Comparison of ENCODE assay signal across 8 cellular contexts in genomic region chr15:84598993-84599392, GRCh38. TPM values are rescaled to one million over a fixed set of nuclear protein-coding genes. Genes with fewer than 3 reads are reported as not detected.
A peak's percentile ranks its signal among the peaks of the same experiment; 100 is the strongest.
DNase-seq lines count a peak whose midpoint lies in the region; ATAC-seq and TF ChIP-seq lines count a peak whose summit lies in the region.

No MANE protein-coding gene starts in this region.

- H3K27ac Mint-ChIP-seq in activated B cell treated with CpG ODN at 0.5 μM for 24 hours, result peak overlapping the region; percentile 81

- TF ChIP-seq POLR2A in NB4 (IDR thresholded peaks at IDR 0.05; ENCODE audit: extremely low read depth, insufficient read length), result no peak
- no peak for TF ChIP-seq POLR2A in gastroesophageal sphincter (IDR thresholded peaks at IDR 0.05)
- no peak for TF ChIP-seq POLR2A in sigmoid colon (IDR thresholded peaks at IDR 0.05)

- ATAC-seq in activated B cell treated with CpG ODN at 0.5 μM for 24 hours (ENCODE audit: low read depth) (no peak), gastroesophageal sphincter (no peak), GM18907 (IDR thresholded peaks at IDR 0.05; ENCODE audit: unreplicated experiment) (no peak), GM21737 (IDR thresholded peaks at IDR 0.05; ENCODE audit: unreplicated experiment) (no peak)

- no peaks in the 10 kb centered on the region for H3K27me3 Mint-ChIP-seq in activated B cell treated with CpG ODN at 0.5 μM for 24 hours

- peak overlapping the region; percentile 53 for H3K4me3 Mint-ChIP-seq in activated B cell treated with CpG ODN at 0.5 μM for 24 hours

- H3K4me1 Mint-ChIP-seq in activated B cell treated with CpG ODN at 0.5 μM for 24 hours, result peaks cover 53% of the 10 kb centered on the region

- H3K4me1 ChIP-seq in gastroesophageal sphincter (peaks cover 0 to 25% (median 2%) of the 10 kb centered on the region in 3 donors), sigmoid colon (peaks cover 0 to 22% (median 10%) of the 10 kb centered on the region in 4 donors)

- intact Hi-C loops in activated B cell treated with CpG ODN at 0.5 μM for 24 hours (cut with micrococcal nuclease) (loop anchor here (1.0 to 2.0 kb wide), 4 partner anchors 32 to 381 kb away; partner anchors contain the start of gene SEC11A), sigmoid colon (cut with DNase I) (no loop called here)

- TF ChIP-seq EP300 in gastroesophageal sphincter (IDR thresholded peaks at IDR 0.05) (no peak), sigmoid colon (IDR thresholded peaks at IDR 0.05) (no peak)

- 67 to 89% methylated on average over 1 of the region's 1 CpG for WGBS in gastroesophageal sphincter (ENCODE audit: low coverage in 1 of 2), 2 donors
- 56 to 70% methylated on average over 1 of the region's 1 CpG for WGBS in sigmoid colon, 2 donors

- POLR2A ChIA-PET in activated B cell treated with CpG ODN at 0.5 μM for 24 hours (lab: Charles Lee), result interaction anchor here (0.9 to 2.0 kb wide), 9 partner anchors 30 to 382 kb away, joined by 3 to 16 read pairs (median 5); partner anchors contain the start of genes NMB, PDE8A, SEC11A and WDR73

- TF ChIP-seq CTCF in NB4 (IDR thresholded peaks at IDR 0.05; ENCODE audit: low read depth, low read length) (peak; percentile 90), activated B cell treated with CpG ODN at 0.5 μM for 24 hours (IDR thresholded peaks at IDR 0.05) (no peak), gastroesophageal sphincter (IDR thresholded peaks at IDR 0.05) (peak in 3 of 4 experiments; percentile 62 to 70 (median 63)), sigmoid colon (IDR thresholded peaks at IDR 0.05) (peak in 3 of 4 experiments; percentile 39 to 58 (median 54))

- H3K9me3 ChIP-seq in gastroesophageal sphincter, result no peaks in the 10 kb centered on the region
- H3K9me3 ChIP-seq in sigmoid colon, result no peaks in the 10 kb centered on the region

- CTCF ChIA-PET in activated B cell treated with CpG ODN at 0.5 μM for 24 hours (lab: Charles Lee), result interaction anchor here (0.9 to 2.1 kb wide), 13 partner anchors 10 to 329 kb away, joined by 3 to 9 read pairs (median 6); partner anchors contain the start of gene WDR73

- H3K4me3 ChIP-seq in NB4 (ENCODE audit: low read depth, low read length) (peak overlapping the region; percentile 47), gastroesophageal sphincter (no peak overlapping the region), sigmoid colon (no peak overlapping the region)

- DNase-seq in stimulated activated CD4-positive, alpha-beta T cell treated with anti-CD3 and anti-CD28 coated beads, Interleukin-1b, Interleukin-23, amount 100 ng/mL, for 48 hours, result peak; percentile 23
- no peak for DNase-seq in stimulated activated CD4-positive, alpha-beta T cell treated with anti-CD3 and anti-CD28 coated beads, Interleukin-12 subunit alpha, Interleukin-12 subunit beta, amount 100 ng/mL, for 4 hours
- DNase-seq in NB4 (ENCODE audit: low read depth) (peak; percentile 84), activated B cell treated with CpG ODN at 0.5 μM for 24 hours (no peak), sigmoid colon (no peak)

- H3K9me3 Mint-ChIP-seq in activated B cell treated with CpG ODN at 0.5 μM for 24 hours, result no peaks in the 10 kb centered on the region

- peaks cover 8% of the 10 kb centered on the region for H3K36me3 Mint-ChIP-seq in activated B cell treated with CpG ODN at 0.5 μM for 24 hours (ENCODE audit: low read depth)

- H3K27ac ChIP-seq in gastroesophageal sphincter (no peak overlapping the region), sigmoid colon (no peak overlapping the region)

- H3K27me3 ChIP-seq in gastroesophageal sphincter, result no peaks in the 10 kb centered on the region
- no peaks in the 10 kb centered on the region for H3K27me3 ChIP-seq in sigmoid colon

- peaks cover 0 to 4% of the 10 kb centered on the region in 2 donors for H3K36me3 ChIP-seq in gastroesophageal sphincter
- peaks cover 0 to 5% (median under 1%) of the 10 kb centered on the region in 4 donors for H3K36me3 ChIP-seq in sigmoid colon

RNA-seq across cellular contexts. Expression of gene ZSCAN2, which starts 1.8 kb away (rescaled TPM):
- total RNA-seq in activated B cell treated with CpG ODN at 0.5 μM for 24 hours (16.0 and 18.7 TPM in 2 replicates), gastroesophageal sphincter (10 to 100 TPM in 1 of 4 donors, 1 to 10 TPM in 3; 3.5 to 13.8 (median 7.1) TPM), sigmoid colon (10 to 100 TPM in 1 of 4 donors, 1 to 10 TPM in 3; 4.2 to 17.0 (median 6.8) TPM)
- 1 to 10 TPM; 2.4 to 6.9 (median 4.2) TPM for polyA plus RNA-seq in sigmoid colon

RNA-seq across cellular contexts. Expression of gene WDR73, which starts 55.1 kb away (rescaled TPM):
- total RNA-seq in activated B cell treated with CpG ODN at 0.5 μM for 24 hours (34.9 and 38.9 TPM in 2 replicates), gastroesophageal sphincter (10 to 100 TPM; 12.6 to 43.3 (median 20.2) TPM), sigmoid colon (10 to 100 TPM; 16.8 to 22.7 (median 19.2) TPM)
- polyA plus RNA-seq in sigmoid colon, result 10 to 100 TPM in 2 of 3 donors, 1 to 10 TPM in 1; 6.7 to 18.7 (median 10.8) TPM

RNA-seq across cellular contexts. Expression of gene NMB, which starts 59.0 kb away (rescaled TPM):
- total RNA-seq in activated B cell treated with CpG ODN at 0.5 μM for 24 hours (2.9 and 3.8 TPM in 2 replicates), gastroesophageal sphincter (1 to 10 TPM; 2.1 to 4.6 (median 3.9) TPM), sigmoid colon (1 to 10 TPM; 3.0 to 8.9 (median 8.0) TPM)
- 1 to 10 TPM in 2 of 3 donors, under 1 TPM in 1; 0.69 to 8.2 (median 1.2) TPM for polyA plus RNA-seq in sigmoid colon

Comparison
In these comparisons a context has a peak if more than half of its experiments do, and no peak if none do; other contexts are left out.
1. DNase-seq: peak in stimulated activated CD4-positive, alpha-beta T cell treated with anti-CD3 and anti-CD28 coated beads, Interleukin-1b, Interleukin-23, amount 100 ng/mL, for 48 hours (single experiment) and NB4 (single experiment); none in stimulated activated CD4-positive, alpha-beta T cell treated with anti-CD3 and anti-CD28 coated beads, Interleukin-12 subunit alpha, Interleukin-12 subunit beta, amount 100 ng/mL, for 4 hours (single experiment), activated B cell treated with CpG ODN at 0.5 μM for 24 hours (single experiment) and sigmoid colon (single experiment).